In genomic region chr4:47000406-47000805, GRCh38 we compare ENCODE assay signal across 25 cellular contexts. TPM values are rescaled to one million over a fixed set of nuclear protein-coding genes. Genes with fewer than 3 reads are reported as not detected.
A peak's percentile ranks its signal among the peaks of the same experiment; 100 is the strongest.
DNase-seq lines count a peak whose midpoint lies in the region; ATAC-seq and TF ChIP-seq lines count a peak whose summit lies in the region.
"Had no signal": no experiment of that assay in that cellular context is flagged by ENCODE, and none has a peak within 500 bp of the region (broad histone marks: within the 10 kb centered on the region; RNA-seq: fewer than 3 reads in every experiment).

No MANE protein-coding gene starts in this region.

- no peaks in the 10 kb centered on the region for H3K36me3 Mint-ChIP-seq in activated T-cell treated with anti-CD3 and anti-CD28 coated beads, Interleukin-2, amount 50 U/mL, for 24 hours (ENCODE audit: low read depth)
- H3K36me3 Mint-ChIP-seq: CD14-positive monocyte; CD4-positive, alpha-beta memory T cell; CD4-positive, CD25-positive, alpha-beta regulatory T cell; CD8-positive, alpha-beta memory T cell had no signal

- no peak overlapping the region for H3K4me3 ChIP-seq in osteoblast (ENCODE audit: insufficient read depth, low read length)
- H3K4me3 ChIP-seq: BLaER1, GM12878 had no signal

- no peaks in the 10 kb centered on the region for H3K9me3 ChIP-seq in osteoblast (ENCODE audit: low read depth, low read length)
- H3K9me3 ChIP-seq: BE2C, BLaER1 had no signal

- no peak for ATAC-seq in HG02610 (IDR thresholded peaks at IDR 0.05; ENCODE audit: unreplicated experiment)
- ATAC-seq: GM12878 had no signal

- no peak overlapping the region for H3K4me2 ChIP-seq in osteoblast (ENCODE audit: insufficient read depth, low read length)
- H3K4me2 ChIP-seq: BLaER1 had no signal

- peak; percentile 16 for DNase-seq in NCI-H226
- DNase-seq in amniotic epithelial cell (ENCODE audit: low read depth): peak; percentile 32
- DNase-seq in osteoblast (ENCODE audit: insufficient read length, low spot score, missing footprints): peak; percentile 63
- DNase-seq in activated T-cell treated with anti-CD3 and anti-CD28 coated beads, Interleukin-2, amount 50 U/mL, for 24 hours: no peak
- DNase-seq: 8988T; ACHN; BE2C; C1 segment of cervical spinal cord; CD4-positive, alpha-beta memory T cell; CD4-positive, CD25-positive, alpha-beta regulatory T cell; CD8-positive, alpha-beta memory T cell; COR-L47; DMS 273 treated with DMSO at 0.1 percent for 48 hours; DMS153; DMS53; DMS79; DND-41; EL; GDM1 had no signal

- no peaks in the 10 kb centered on the region for H4K20me1 ChIP-seq in osteoblast (ENCODE audit: insufficient read depth, low read length)
- H4K20me1 ChIP-seq: BLaER1 had no signal

- no peaks in the 10 kb centered on the region for H3K79me2 ChIP-seq in osteoblast (ENCODE audit: insufficient read depth, low read length)

- H3K27ac Mint-ChIP-seq in activated T-cell treated with anti-CD3 and anti-CD28 coated beads, Interleukin-2, amount 50 U/mL, for 24 hours: no peak overlapping the region
- H3K27ac Mint-ChIP-seq: CD14-positive monocyte; CD4-positive, alpha-beta memory T cell; CD4-positive, CD25-positive, alpha-beta regulatory T cell had no signal

- no peaks in the 10 kb centered on the region for H3K36me3 ChIP-seq in osteoblast (ENCODE audit: insufficient read depth, low read length)
- H3K36me3 ChIP-seq: BE2C, BLaER1 had no signal

- no peaks in the 10 kb centered on the region for H3K4me1 Mint-ChIP-seq in activated T-cell treated with anti-CD3 and anti-CD28 coated beads, Interleukin-2, amount 50 U/mL, for 24 hours (ENCODE audit: low read depth)
- H3K4me1 Mint-ChIP-seq: CD14-positive monocyte; CD4-positive, alpha-beta memory T cell; CD4-positive, CD25-positive, alpha-beta regulatory T cell had no signal

- H3K27ac ChIP-seq in osteoblast (ENCODE audit: low read depth, low read length): no peak overlapping the region
- H3K27ac ChIP-seq: BLaER1 had no signal

- TF ChIP-seq CTCF in osteoblast (IDR thresholded peaks at IDR 0.05; ENCODE audit: extremely low read depth, low read depth, low read length): no peak

- no peaks in the 10 kb centered on the region for H3K9me3 Mint-ChIP-seq in activated T-cell treated with anti-CD3 and anti-CD28 coated beads, Interleukin-2, amount 50 U/mL, for 24 hours
- H3K9me3 Mint-ChIP-seq: CD4-positive, alpha-beta memory T cell; CD4-positive, CD25-positive, alpha-beta regulatory T cell; CD8-positive, alpha-beta memory T cell had no signal

- H3K27me3 ChIP-seq in osteoblast (ENCODE audit: insufficient read depth, low read length): peaks cover 3% of the 10 kb centered on the region
- H3K27me3 ChIP-seq: BE2C, BLaER1 had no signal

- H3K27me3 Mint-ChIP-seq in activated T-cell treated with anti-CD3 and anti-CD28 coated beads, Interleukin-2, amount 50 U/mL, for 24 hours: peaks cover 23% of the 10 kb centered on the region

- H3K4me3 Mint-ChIP-seq in activated T-cell treated with anti-CD3 and anti-CD28 coated beads, Interleukin-2, amount 50 U/mL, for 24 hours: no peak overlapping the region
- H3K4me3 Mint-ChIP-seq: CD14-positive monocyte; CD4-positive, alpha-beta memory T cell; CD4-positive, CD25-positive, alpha-beta regulatory T cell; CD8-positive, alpha-beta memory T cell had no signal

- no peaks in the 10 kb centered on the region for H3K4me1 ChIP-seq in osteoblast (ENCODE audit: insufficient read depth, low read length)
- H3K4me1 ChIP-seq: BLaER1 had no signal

- no peak overlapping the region for H2AFZ ChIP-seq in osteoblast (ENCODE audit: low read length)

RNA-seq across cellular contexts. Expression of gene GABRA4, which starts 7.0 kb away (rescaled TPM):
- total RNA-seq in osteoblast: under 0.01 TPM in 1 of 2 replicates, not detected in the other
- total RNA-seq: CD4-positive, alpha-beta memory T cell; CD4-positive, CD25-positive, alpha-beta regulatory T cell; CD8-positive, alpha-beta memory T cell; Daoy; G401 had no signal

RNA-seq across cellular contexts. Expression of gene GABRB1, which starts 31.0 kb away (rescaled TPM):
- total RNA-seq in osteoblast: not detected in 2 replicates
- total RNA-seq: CD4-positive, alpha-beta memory T cell; CD4-positive, CD25-positive, alpha-beta regulatory T cell; CD8-positive, alpha-beta memory T cell; G401 had no signal
